ENCODE assay signal across 8 cellular contexts in genomic region chr14:97978336-97978735, GRCh38.
DNase-seq lines count a peak whose midpoint lies in the region; ATAC-seq and TF ChIP-seq lines count a peak whose summit lies in the region.

No MANE protein-coding gene starts in this region.

- peak; percentile 87 for ATAC-seq in lung (ENCODE audit: insufficient read depth, low FRiP score)
- ATAC-seq in HG02623 (IDR thresholded peaks at IDR 0.05; ENCODE audit: unreplicated experiment), result no peak
- ATAC-seq in HG03097 (IDR thresholded peaks at IDR 0.05; ENCODE audit: low FRiP score, unreplicated experiment), result no peak

- TF ChIP-seq CTCF in colonic mucosa (IDR thresholded peaks at IDR 0.05), result no peak
- TF ChIP-seq CTCF in lung (IDR thresholded peaks at IDR 0.05; ENCODE audit: control extremely low read depth, extremely low read depth), result no peak

- H3K9ac ChIP-seq in colonic mucosa (ENCODE audit: low read depth in 2 of 2, low read length in 2 of 2), result no peak overlapping the region

- H3K27ac ChIP-seq in colonic mucosa (peak overlapping the region; percentile 65), lung (ENCODE audit: low read depth in 1 of 2, low read length in 1 of 2) (no peak overlapping the region)

- H3K4me1 ChIP-seq in colonic mucosa (peaks cover 6% of the 10 kb centered on the region), lung (ENCODE audit: control insufficient read depth in 2 of 2, insufficient read depth in 2 of 2, low read length in 2 of 2) (peaks cover 0 to 9% of the 10 kb centered on the region in 2 donors)

- intact Hi-C loops in colonic mucosa (cut with DNase I), result no loop called here

- H3K4me3 ChIP-seq in colonic mucosa (peak overlapping the region; percentile 19), lung (no peak overlapping the region)

- H3K36me3 ChIP-seq in colonic mucosa (no peaks in the 10 kb centered on the region), lung (ENCODE audit: control insufficient read depth in 2 of 2, insufficient read depth in 2 of 2, low read length in 2 of 2) (no peaks in the 10 kb centered on the region)

- DNase-seq in COR-L47 (lab: John Stamatoyannopoulos, UW), result peak; percentile 93
- peak; percentile 92 for DNase-seq in NCI-H2107 treated with DMSO at 0.1 percent for 48 hours (lab: John Stamatoyannopoulos, UW; ENCODE audit: unreplicated experiment)
- peak; percentile 75 to 80 for DNase-seq in activated CD4-positive, alpha-beta T cell treated with anti-CD3 and anti-CD28 coated beads, Interleukin-2, amount 50 U/mL, for 4 hours
- DNase-seq in colonic mucosa, result peak; percentile 81
- peak; percentile 80 for DNase-seq in lung (ENCODE audit: low spot score)
- peak; percentile 57 to 66 (median 65) for DNase-seq in stimulated activated CD4-positive, alpha-beta T cell treated with anti-CD3 and anti-CD28 coated beads, TNF-alpha, amount 100 ng/mL, for 4 hours (ENCODE audit: low read depth in 3 of 3)

- 2% methylated on average over 9 of the region's 9 CpGs for WGBS in lung, 2 donors

- no peaks in the 10 kb centered on the region for H3K27me3 ChIP-seq in colonic mucosa
- H3K27me3 ChIP-seq in lung (ENCODE audit: control insufficient read depth, insufficient read depth), result no peaks in the 10 kb centered on the region

- no peaks in the 10 kb centered on the region for H3K9me3 ChIP-seq in colonic mucosa
- no peaks in the 10 kb centered on the region for H3K9me3 ChIP-seq in lung (ENCODE audit: control insufficient read depth in 2 of 2, insufficient read depth in 1 of 2, low read length in 1 of 2)
